15 cellular contexts compared by ENCODE assay signal in the genomic region with DNA sequence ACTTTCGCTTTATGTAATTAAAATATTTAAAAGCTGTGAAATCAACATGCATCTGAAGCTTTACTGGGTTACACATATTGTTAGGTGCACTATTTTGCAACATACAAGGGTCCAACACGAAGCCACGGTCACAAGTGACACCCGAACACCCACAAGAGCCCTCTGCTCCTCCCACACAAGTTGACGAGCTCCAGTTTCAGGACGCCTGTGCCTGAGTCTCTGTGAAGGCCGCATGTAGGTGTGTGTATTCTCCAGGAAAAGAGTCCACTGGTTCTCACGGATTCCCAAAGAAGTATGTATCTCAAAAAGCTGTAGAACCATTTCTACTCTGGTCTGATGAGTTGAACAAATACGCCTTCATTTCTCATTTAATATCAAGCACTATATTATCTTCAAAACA. TPM values are rescaled to one million over a fixed set of nuclear protein-coding genes. Genes with fewer than 3 reads are reported as not detected.
A peak's percentile ranks its signal among the peaks of the same experiment; 100 is the strongest.
DNase-seq lines count a peak whose midpoint lies in the region; ATAC-seq and TF ChIP-seq lines count a peak whose summit lies in the region.
"Had no signal": no experiment of that assay in that cellular context is flagged by ENCODE, and none has a peak within 500 bp of the region (broad histone marks: within the 10 kb centered on the region; RNA-seq: fewer than 3 reads in every experiment).

No MANE protein-coding gene starts in this region.

- peaks cover 86% of the 10 kb centered on the region for H3K79me2 ChIP-seq in Loucy (ENCODE audit: insufficient read depth, low read length)

- peak overlapping the region; percentile 30 for H3K4me3 Mint-ChIP-seq in stimulated activated naive CD8-positive, alpha-beta T cell treated with anti-CD3 and anti-CD28 coated beads, Interleukin-15, Interleukin-2, amounts not matched to agents 100 ng/mL and 50 ng/mL, for 24 hours
- H3K4me3 Mint-ChIP-seq in stimulated activated naive CD8-positive, alpha-beta T cell treated with anti-CD3 and anti-CD28 coated beads, Interleukin-15, amount 100 ng/mL, for 72 hours, result peak overlapping the region in 1 of 2 donors; percentile 32
- H3K4me3 Mint-ChIP-seq in endodermal cell, result no peak overlapping the region
- H3K4me3 Mint-ChIP-seq: activated naive CD8-positive, alpha-beta T cell had no signal

- no peak overlapping the region for H3K9ac ChIP-seq in Loucy (ENCODE audit: low read depth, low read length, poor library complexity, severe bottlenecking)
- no peak overlapping the region for H3K9ac ChIP-seq in endodermal cell (ENCODE audit: extremely low read depth, low read length, poor library complexity, severe bottlenecking)

- peaks cover 39% of the 10 kb centered on the region for H3K4me1 ChIP-seq in Loucy (ENCODE audit: insufficient read depth, low read length, poor library complexity, severe bottlenecking)
- H3K4me1 ChIP-seq in endodermal cell (ENCODE audit: control insufficient read depth, insufficient read depth, low read length), result peaks cover 8% of the 10 kb centered on the region

- H3K27me3 Mint-ChIP-seq in stimulated activated naive CD8-positive, alpha-beta T cell treated with anti-CD3 and anti-CD28 coated beads, Interleukin-15, Interleukin-2, amounts not matched to agents 100 ng/mL and 50 ng/mL, for 24 hours, result no peaks in the 10 kb centered on the region
- no peaks in the 10 kb centered on the region for H3K27me3 Mint-ChIP-seq in stimulated activated naive CD8-positive, alpha-beta T cell treated with anti-CD3 and anti-CD28 coated beads, Interleukin-15, amount 100 ng/mL, for 72 hours
- no peaks in the 10 kb centered on the region for H3K27me3 Mint-ChIP-seq in endodermal cell (ENCODE audit: insufficient read depth)
- H3K27me3 Mint-ChIP-seq: activated naive CD8-positive, alpha-beta T cell had no signal

- in situ Hi-C loops in GM13976 (cut with MboI; ENCODE audit: low sequenced_read_pairs, unreplicated experiment), result no loop called here

- H3K4me2 ChIP-seq in Loucy (ENCODE audit: low read depth, low read length, poor library complexity, severe bottlenecking), result peak overlapping the region; percentile 40

- H4K20me1 ChIP-seq in Loucy (ENCODE audit: insufficient read depth, low read length, poor library complexity, severe bottlenecking), result peaks cover 69% of the 10 kb centered on the region

- TF ChIP-seq CTCF in Loucy (conservative IDR thresholded peaks at IDR 0.05; ENCODE audit: low read length) (no peak), endodermal cell (conservative IDR thresholded peaks at IDR 0.05) (no peak), GM13976 (IDR thresholded peaks at IDR 0.05; ENCODE audit: borderline replicate concordance, control extremely low read depth, extremely low read depth, insufficient read depth, missing control alignments) (no peak)

- H3K36me3 Mint-ChIP-seq in stimulated activated naive CD8-positive, alpha-beta T cell treated with anti-CD3 and anti-CD28 coated beads, Interleukin-15, Interleukin-2, amounts not matched to agents 100 ng/mL and 50 ng/mL, for 24 hours (ENCODE audit: low read depth), result peaks cover 71% of the 10 kb centered on the region
- H3K36me3 Mint-ChIP-seq in endodermal cell (ENCODE audit: low read depth), result peaks cover 55% of the 10 kb centered on the region

- no peaks in the 10 kb centered on the region for H3K9me3 Mint-ChIP-seq in stimulated activated naive CD8-positive, alpha-beta T cell treated with anti-CD3 and anti-CD28 coated beads, Interleukin-15, Interleukin-2, amounts not matched to agents 100 ng/mL and 50 ng/mL, for 24 hours
- H3K9me3 Mint-ChIP-seq in stimulated activated naive CD8-positive, alpha-beta T cell treated with anti-CD3 and anti-CD28 coated beads, Interleukin-15, amount 100 ng/mL, for 72 hours, result no peaks in the 10 kb centered on the region
- no peaks in the 10 kb centered on the region for H3K9me3 Mint-ChIP-seq in endodermal cell

- H3K27me3 ChIP-seq in Loucy (ENCODE audit: insufficient read depth, low read length, poor library complexity, severe bottlenecking), result no peaks in the 10 kb centered on the region
- no peaks in the 10 kb centered on the region for H3K27me3 ChIP-seq in endodermal cell (ENCODE audit: control insufficient read depth, insufficient read depth, low read length, poor library complexity, severe bottlenecking)
- H3K27me3 ChIP-seq: BLaER1 treated with 17β-estradiol and CSF1 and Interleukin-3, amounts not matched to agents 10 nM and 100 nM had no signal

- no peak for ATAC-seq in stimulated activated naive CD8-positive, alpha-beta T cell treated with anti-CD3 and anti-CD28 coated beads, Interleukin-15, amount 100 ng/mL, for 72 hours

- H3K9me2 ChIP-seq in Loucy (replicated peaks; ENCODE audit: low read depth, low read length), result no peaks in the 10 kb centered on the region

- H2AFZ ChIP-seq in Loucy (ENCODE audit: low read length), result no peak overlapping the region

- no peaks in the 10 kb centered on the region for H3F3A ChIP-seq in Loucy (ENCODE audit: low read depth)

- no peak overlapping the region for H3K27ac ChIP-seq in endodermal cell (ENCODE audit: low read depth, low read length)
- H3K27ac ChIP-seq: HL-60 had no signal

- peak overlapping the region; percentile 41 for H3K4me3 ChIP-seq in Loucy (ENCODE audit: low read length, poor library complexity, severe bottlenecking)
- H3K4me3 ChIP-seq in endodermal cell (ENCODE audit: low read length), result no peak overlapping the region
- H3K4me3 ChIP-seq: BLaER1 treated with 17β-estradiol and CSF1 and Interleukin-3, amounts not matched to agents 10 nM and 100 nM had no signal

- peak overlapping the region; percentile 49 for H3K27ac Mint-ChIP-seq in stimulated activated naive CD8-positive, alpha-beta T cell treated with anti-CD3 and anti-CD28 coated beads, Interleukin-15, Interleukin-2, amounts not matched to agents 100 ng/mL and 50 ng/mL, for 24 hours
- no peak overlapping the region for H3K27ac Mint-ChIP-seq in stimulated activated naive CD8-positive, alpha-beta T cell treated with anti-CD3 and anti-CD28 coated beads, Interleukin-15, amount 100 ng/mL, for 72 hours
- peak overlapping the region; percentile 61 for H3K27ac Mint-ChIP-seq in endodermal cell
- H3K27ac Mint-ChIP-seq: activated naive CD8-positive, alpha-beta T cell had no signal

- 93% methylated on average over 9 of the region's 9 CpGs for WGBS in endodermal cell (ENCODE audit: insufficient coverage in 1 of 2, insufficient read length in 1 of 2), 2 experiments

- peaks cover 61% of the 10 kb centered on the region; the same call in 1 of the 2 replicates for H3K36me3 ChIP-seq in Loucy (ENCODE audit: insufficient read depth, low read length)
- H3K36me3 ChIP-seq in endodermal cell (ENCODE audit: control insufficient read depth, insufficient read depth, low read length), result peaks cover 86% of the 10 kb centered on the region

- DNase-seq in stimulated activated naive CD8-positive, alpha-beta T cell treated with anti-CD3 and anti-CD28 coated beads, Interleukin-15, amount 100 ng/mL, for 72 hours, result no peak
- DNase-seq in endodermal cell (no peak), NCI-H2171 (lab: John Stamatoyannopoulos, UW) (no peak), NCI-H82 (lab: John Stamatoyannopoulos, UW) (no peak), GM13976 (ENCODE audit: low spot score) (no peak)
- DNase-seq in stimulated activated CD8-positive, alpha-beta memory T cell treated with anti-CD3 and anti-CD28 coated beads, Interleukin-4, amount 100 ng/mL, for 48 hours, result no peak
- DNase-seq: activated CD4-positive, alpha-beta T cell treated with anti-CD3 and anti-CD28 coated beads for 48 hours; NCI-H2081; stimulated activated CD4-positive, alpha-beta T cell treated with anti-CD3 and anti-CD28 coated beads, Interleukin-1b, Interleukin-23, amount 100 ng/mL, for 48 hours had no signal

- H3K9me3 ChIP-seq in Loucy (ENCODE audit: insufficient read depth, low read depth, low read length) (no peaks in the 10 kb centered on the region), endodermal cell (ENCODE audit: control insufficient read depth, low read length) (no peaks in the 10 kb centered on the region)

- peaks cover 66% of the 10 kb centered on the region for H3K4me1 Mint-ChIP-seq in stimulated activated naive CD8-positive, alpha-beta T cell treated with anti-CD3 and anti-CD28 coated beads, Interleukin-15, Interleukin-2, amounts not matched to agents 100 ng/mL and 50 ng/mL, for 24 hours (ENCODE audit: low read depth)
- peaks cover 64% of the 10 kb centered on the region for H3K4me1 Mint-ChIP-seq in stimulated activated naive CD8-positive, alpha-beta T cell treated with anti-CD3 and anti-CD28 coated beads, Interleukin-15, amount 100 ng/mL, for 72 hours
- peaks cover 3% of the 10 kb centered on the region for H3K4me1 Mint-ChIP-seq in endodermal cell

RNA-seq across cellular contexts. Expression of gene SLC15A4, which starts 12.0 kb away (rescaled TPM):
- 10 to 100 TPM; 28.2 to 39.5 TPM for total RNA-seq in endodermal cell
- 18.9 TPM for polyA plus RNA-seq in endodermal cell (2013, experiment 1 of 2)
- 21.5 TPM for polyA plus RNA-seq in endodermal cell (2013, experiment 2 of 2)

RNA-seq across cellular contexts. Expression of gene GLT1D1, which starts 41.5 kb away (rescaled TPM):
- 10 to 100 TPM; 23.8 to 25.4 TPM for total RNA-seq in endodermal cell
- polyA plus RNA-seq in endodermal cell (2013, experiment 1 of 2), result 7.3 TPM
- 7.9 TPM for polyA plus RNA-seq in endodermal cell (2013, experiment 2 of 2)
- polyA plus RNA-seq: fibroblast of lung had no signal

Comparison
In these comparisons a context has a peak if more than half of its experiments do, and no peak if none do; other contexts are left out.
1. H3K27ac Mint-ChIP-seq: peak in stimulated activated naive CD8-positive, alpha-beta T cell treated with anti-CD3 and anti-CD28 coated beads, Interleukin-15, Interleukin-2, amounts not matched to agents 100 ng/mL and 50 ng/mL, for 24 hours (single experiment) and endodermal cell (single experiment); none in stimulated activated naive CD8-positive, alpha-beta T cell treated with anti-CD3 and anti-CD28 coated beads, Interleukin-15, amount 100 ng/mL, for 72 hours (0 of 2).